In genomic region chr13:81927347-81927746, GRCh38 we compare ENCODE assay signal across 1 cellular context.
TF ChIP-seq lines count a peak whose summit lies in the region.

No MANE protein-coding gene starts in this region.

TF ChIP-seq in GM23338, 12 proteins besides CTCF, POLR2A, EP300 and RAD21:
- TF ChIP-seq, protein P1, sequence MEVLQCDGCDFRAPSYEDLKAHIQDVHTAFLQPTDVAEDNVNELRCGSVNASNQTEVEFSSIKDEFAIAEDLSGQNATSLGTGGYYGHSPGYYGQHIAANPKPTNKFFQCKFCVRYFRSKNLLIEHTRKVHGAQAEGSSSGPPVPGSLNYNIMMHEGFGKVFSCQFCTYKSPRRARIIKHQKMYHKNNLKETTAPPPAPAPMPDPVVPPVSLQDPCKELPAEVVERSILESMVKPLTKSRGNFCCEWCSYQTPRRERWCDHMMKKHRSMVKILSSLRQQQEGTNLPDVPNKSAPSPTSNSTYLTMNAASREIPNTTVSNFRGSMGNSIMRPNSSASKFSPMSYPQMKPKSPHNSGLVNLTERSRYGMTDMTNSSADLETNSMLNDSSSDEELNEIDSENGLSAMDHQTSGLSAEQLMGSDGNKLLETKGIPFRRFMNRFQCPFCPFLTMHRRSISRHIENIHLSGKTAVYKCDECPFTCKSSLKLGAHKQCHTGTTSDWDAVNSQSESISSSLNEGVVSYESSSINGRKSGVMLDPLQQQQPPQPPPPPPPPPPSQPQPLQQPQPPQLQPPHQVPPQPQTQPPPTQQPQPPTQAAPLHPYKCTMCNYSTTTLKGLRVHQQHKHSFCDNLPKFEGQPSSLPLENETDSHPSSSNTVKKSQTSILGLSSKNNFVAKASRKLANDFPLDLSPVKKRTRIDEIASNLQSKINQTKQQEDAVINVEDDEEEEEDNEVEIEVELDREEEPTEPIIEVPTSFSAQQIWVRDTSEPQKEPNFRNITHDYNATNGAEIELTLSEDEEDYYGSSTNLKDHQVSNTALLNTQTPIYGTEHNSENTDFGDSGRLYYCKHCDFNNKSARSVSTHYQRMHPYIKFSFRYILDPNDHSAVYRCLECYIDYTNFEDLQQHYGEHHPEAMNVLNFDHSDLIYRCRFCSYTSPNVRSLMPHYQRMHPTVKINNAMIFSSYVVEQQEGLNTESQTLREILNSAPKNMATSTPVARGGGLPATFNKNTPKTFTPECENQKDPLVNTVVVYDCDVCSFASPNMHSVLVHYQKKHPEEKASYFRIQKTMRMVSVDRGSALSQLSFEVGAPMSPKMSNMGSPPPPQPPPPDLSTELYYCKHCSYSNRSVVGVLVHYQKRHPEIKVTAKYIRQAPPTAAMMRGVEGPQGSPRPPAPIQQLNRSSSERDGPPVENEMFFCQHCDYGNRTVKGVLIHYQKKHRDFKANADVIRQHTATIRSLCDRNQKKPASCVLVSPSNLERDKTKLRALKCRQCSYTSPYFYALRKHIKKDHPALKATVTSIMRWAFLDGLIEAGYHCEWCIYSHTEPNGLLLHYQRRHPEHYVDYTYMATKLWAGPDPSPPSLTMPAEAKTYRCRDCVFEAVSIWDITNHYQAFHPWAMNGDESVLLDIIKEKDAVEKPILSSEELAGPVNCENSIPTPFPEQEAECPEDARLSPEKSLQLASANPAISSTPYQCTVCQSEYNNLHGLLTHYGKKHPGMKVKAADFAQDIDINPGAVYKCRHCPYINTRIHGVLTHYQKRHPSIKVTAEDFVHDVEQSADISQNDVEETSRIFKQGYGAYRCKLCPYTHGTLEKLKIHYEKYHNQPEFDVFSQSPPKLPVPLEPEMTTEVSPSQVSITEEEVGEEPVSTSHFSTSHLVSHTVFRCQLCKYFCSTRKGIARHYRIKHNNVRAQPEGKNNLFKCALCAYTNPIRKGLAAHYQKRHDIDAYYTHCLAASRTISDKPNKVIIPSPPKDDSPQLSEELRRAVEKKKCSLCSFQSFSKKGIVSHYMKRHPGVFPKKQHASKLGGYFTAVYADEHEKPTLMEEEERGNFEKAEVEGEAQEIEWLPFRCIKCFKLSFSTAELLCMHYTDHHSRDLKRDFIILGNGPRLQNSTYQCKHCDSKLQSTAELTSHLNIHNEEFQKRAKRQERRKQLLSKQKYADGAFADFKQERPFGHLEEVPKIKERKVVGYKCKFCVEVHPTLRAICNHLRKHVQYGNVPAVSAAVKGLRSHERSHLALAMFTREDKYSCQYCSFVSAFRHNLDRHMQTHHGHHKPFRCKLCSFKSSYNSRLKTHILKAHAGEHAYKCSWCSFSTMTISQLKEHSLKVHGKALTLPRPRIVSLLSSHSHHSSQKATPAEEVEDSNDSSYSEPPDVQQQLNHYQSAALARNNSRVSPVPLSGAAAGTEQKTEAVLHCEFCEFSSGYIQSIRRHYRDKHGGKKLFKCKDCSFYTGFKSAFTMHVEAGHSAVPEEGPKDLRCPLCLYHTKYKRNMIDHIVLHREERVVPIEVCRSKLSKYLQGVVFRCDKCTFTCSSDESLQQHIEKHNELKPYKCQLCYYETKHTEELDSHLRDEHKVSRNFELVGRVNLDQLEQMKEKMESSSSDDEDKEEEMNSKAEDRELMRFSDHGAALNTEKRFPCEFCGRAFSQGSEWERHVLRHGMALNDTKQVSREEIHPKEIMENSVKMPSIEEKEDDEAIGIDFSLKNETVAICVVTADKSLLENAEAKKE (CRISPR knock-in tag; IDR thresholded peaks at IDR 0.05), result peak; percentile 40; the same call in 1 of the 2 replicates
- TF ChIP-seq, protein P2, sequence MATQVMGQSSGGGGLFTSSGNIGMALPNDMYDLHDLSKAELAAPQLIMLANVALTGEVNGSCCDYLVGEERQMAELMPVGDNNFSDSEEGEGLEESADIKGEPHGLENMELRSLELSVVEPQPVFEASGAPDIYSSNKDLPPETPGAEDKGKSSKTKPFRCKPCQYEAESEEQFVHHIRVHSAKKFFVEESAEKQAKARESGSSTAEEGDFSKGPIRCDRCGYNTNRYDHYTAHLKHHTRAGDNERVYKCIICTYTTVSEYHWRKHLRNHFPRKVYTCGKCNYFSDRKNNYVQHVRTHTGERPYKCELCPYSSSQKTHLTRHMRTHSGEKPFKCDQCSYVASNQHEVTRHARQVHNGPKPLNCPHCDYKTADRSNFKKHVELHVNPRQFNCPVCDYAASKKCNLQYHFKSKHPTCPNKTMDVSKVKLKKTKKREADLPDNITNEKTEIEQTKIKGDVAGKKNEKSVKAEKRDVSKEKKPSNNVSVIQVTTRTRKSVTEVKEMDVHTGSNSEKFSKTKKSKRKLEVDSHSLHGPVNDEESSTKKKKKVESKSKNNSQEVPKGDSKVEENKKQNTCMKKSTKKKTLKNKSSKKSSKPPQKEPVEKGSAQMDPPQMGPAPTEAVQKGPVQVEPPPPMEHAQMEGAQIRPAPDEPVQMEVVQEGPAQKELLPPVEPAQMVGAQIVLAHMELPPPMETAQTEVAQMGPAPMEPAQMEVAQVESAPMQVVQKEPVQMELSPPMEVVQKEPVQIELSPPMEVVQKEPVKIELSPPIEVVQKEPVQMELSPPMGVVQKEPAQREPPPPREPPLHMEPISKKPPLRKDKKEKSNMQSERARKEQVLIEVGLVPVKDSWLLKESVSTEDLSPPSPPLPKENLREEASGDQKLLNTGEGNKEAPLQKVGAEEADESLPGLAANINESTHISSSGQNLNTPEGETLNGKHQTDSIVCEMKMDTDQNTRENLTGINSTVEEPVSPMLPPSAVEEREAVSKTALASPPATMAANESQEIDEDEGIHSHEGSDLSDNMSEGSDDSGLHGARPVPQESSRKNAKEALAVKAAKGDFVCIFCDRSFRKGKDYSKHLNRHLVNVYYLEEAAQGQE (IDR thresholded peaks at IDR 0.05; ENCODE audit: unreplicated experiment), result no peak
TF ChIP-seq in GM23338: peak in this region for 1.
